In genomic region chr20:1282966-1283365, GRCh38 we compare ENCODE assay signal across 26 cellular contexts. TPM values are rescaled to one million over a fixed set of nuclear protein-coding genes. Genes with fewer than 3 reads are reported as not detected.
A peak's percentile ranks its signal among the peaks of the same experiment; 100 is the strongest.
DNase-seq lines count a peak whose midpoint lies in the region; ATAC-seq and TF ChIP-seq lines count a peak whose summit lies in the region.
"Had no signal": no experiment of that assay in that cellular context is flagged by ENCODE, and none has a peak within 500 bp of the region (broad histone marks: within the 10 kb centered on the region; RNA-seq: fewer than 3 reads in every experiment).

No MANE protein-coding gene starts in this region.

- H3K27me3 ChIP-seq in upper lobe of left lung, result no peaks in the 10 kb centered on the region
- H3K27me3 ChIP-seq: SJCRH30 had no signal

- DNase-seq in activated T-cell treated with anti-CD3 and anti-CD28 coated beads, Interleukin-2, amount 50 U/mL, for 24 hours, result peak; percentile 25
- DNase-seq in activated T-cell treated with anti-CD3 and anti-CD28 coated beads, Interleukin-2, amount 50 U/mL, for 72 hours, result no peak
- no peak for DNase-seq in T-cell
- DNase-seq in left kidney (ENCODE audit: low read depth, low spot score), result peak; percentile 13
- DNase-seq in osteocyte (ENCODE audit: extremely low spot score, unreplicated experiment), result peak; percentile 51
- no peak for DNase-seq in upper lobe of left lung
- DNase-seq in sciatic nerve (ENCODE audit: low spot score), result no peak
- DNase-seq: HFFc6, Karpas-422, NCI-H1092, NCI-H1417 treated with DMSO at 0.1 percent for 48 hours, NCI-H1694 treated with DMSO at 0.1 percent for 48 hours, NCI-H2081, NCI-H2227 treated with DMSO at 0.1 percent for 48 hours, NCI-H526 treated with DMSO at 0.1 percent for 48 hours, PC-9, SJCRH30 had no signal

- H3K4me3 Mint-ChIP-seq in activated T-cell treated with anti-CD3 and anti-CD28 coated beads, Interleukin-2, amount 50 U/mL, for 24 hours, result no peak overlapping the region
- no peak overlapping the region for H3K4me3 Mint-ChIP-seq in activated T-cell treated with anti-CD3 and anti-CD28 coated beads, Interleukin-2, amount 50 U/mL, for 72 hours
- H3K4me3 Mint-ChIP-seq in T-cell (peak overlapping the region in 1 of 3 donors; percentile 77), osteocyte (ENCODE audit: unreplicated experiment) (no peak overlapping the region)
- H3K4me3 Mint-ChIP-seq: B cell, CD14-positive monocyte, GM23338, HFFc6 had no signal

- TF ChIP-seq POLR2A in upper lobe of left lung (IDR thresholded peaks at IDR 0.05), result no peak

- TF ChIP-seq EP300 in upper lobe of left lung (IDR thresholded peaks at IDR 0.05), result no peak

- ATAC-seq in activated T-cell treated with anti-CD3 and anti-CD28 coated beads, Interleukin-2, amount 50 U/mL, for 72 hours (replicated peaks in 1 of 2), result no peak
- no peak for ATAC-seq in T-cell (replicated peaks in 1 of 4)
- ATAC-seq in upper lobe of left lung (ENCODE audit: low FRiP score in 2 of 2), result no peak
- ATAC-seq in GM21723 (IDR thresholded peaks at IDR 0.05; ENCODE audit: unreplicated experiment), result no peak
- no peak for ATAC-seq in sciatic nerve
- ATAC-seq: GM23338, Right ventricle myocardium inferior had no signal

- H3K9me3 Mint-ChIP-seq in activated T-cell treated with anti-CD3 and anti-CD28 coated beads, Interleukin-2, amount 50 U/mL, for 24 hours, result no peaks in the 10 kb centered on the region
- no peaks in the 10 kb centered on the region for H3K9me3 Mint-ChIP-seq in activated T-cell treated with anti-CD3 and anti-CD28 coated beads, Interleukin-2, amount 50 U/mL, for 72 hours
- H3K9me3 Mint-ChIP-seq in T-cell, result no peaks in the 10 kb centered on the region
- H3K9me3 Mint-ChIP-seq in osteocyte (ENCODE audit: unreplicated experiment), result no peaks in the 10 kb centered on the region
- H3K9me3 Mint-ChIP-seq: GM23338, HFFc6 had no signal

- TF ChIP-seq CTCF in osteocyte (IDR thresholded peaks at IDR 0.05) (no peak), upper lobe of left lung (IDR thresholded peaks at IDR 0.05) (no peak)

- intact Hi-C loops in sciatic nerve (cut with DNase I), result no loop called here

- POLR2A ChIA-PET in T-cell (lab: Charles Lee), result interaction anchor here (0.5 to 0.6 kb wide), 2 partner anchors 16 to 43 kb away, joined by 3 read pairs; no protein-coding TSS in a partner anchor

- H3K4me1 ChIP-seq in upper lobe of left lung, result peaks cover 0 to 15% (median 5%) of the 10 kb centered on the region in 4 donors
- H3K4me1 ChIP-seq: HAP-1, SJCRH30 had no signal

- no peak overlapping the region for H3K4me3 ChIP-seq in upper lobe of left lung
- H3K4me3 ChIP-seq: GM23338, HAP-1, PC-9, SJCRH30 had no signal

- H3K27ac ChIP-seq in upper lobe of left lung, result no peak overlapping the region
- H3K27ac ChIP-seq: 22Rv1, HL-60, PC-9, SJCRH30 had no signal

- H3K27me3 Mint-ChIP-seq in activated T-cell treated with anti-CD3 and anti-CD28 coated beads, Interleukin-2, amount 50 U/mL, for 24 hours, result no peaks in the 10 kb centered on the region
- no peaks in the 10 kb centered on the region for H3K27me3 Mint-ChIP-seq in activated T-cell treated with anti-CD3 and anti-CD28 coated beads, Interleukin-2, amount 50 U/mL, for 72 hours (ENCODE audit: low read depth)
- H3K27me3 Mint-ChIP-seq in T-cell (no peaks in the 10 kb centered on the region), osteocyte (ENCODE audit: unreplicated experiment) (no peaks in the 10 kb centered on the region)

- no peaks in the 10 kb centered on the region for H3K9me3 ChIP-seq in upper lobe of left lung
- H3K9me3 ChIP-seq: HAP-1, SJCRH30 had no signal

- no peaks in the 10 kb centered on the region for H3K36me3 Mint-ChIP-seq in activated T-cell treated with anti-CD3 and anti-CD28 coated beads, Interleukin-2, amount 50 U/mL, for 24 hours (ENCODE audit: low read depth)
- H3K36me3 Mint-ChIP-seq in activated T-cell treated with anti-CD3 and anti-CD28 coated beads, Interleukin-2, amount 50 U/mL, for 72 hours (ENCODE audit: insufficient read depth in 2 of 2), result no peaks in the 10 kb centered on the region
- H3K36me3 Mint-ChIP-seq in T-cell (peaks cover 11% of the 10 kb centered on the region), osteocyte (ENCODE audit: unreplicated experiment) (no peaks in the 10 kb centered on the region)
- H3K36me3 Mint-ChIP-seq: CD14-positive monocyte had no signal

- no peaks in the 10 kb centered on the region for H3K36me3 ChIP-seq in upper lobe of left lung
- H3K36me3 ChIP-seq: HAP-1, SJCRH30 had no signal

- peaks cover 61% of the 10 kb centered on the region for H3K4me1 Mint-ChIP-seq in activated T-cell treated with anti-CD3 and anti-CD28 coated beads, Interleukin-2, amount 50 U/mL, for 24 hours (ENCODE audit: low read depth)
- H3K4me1 Mint-ChIP-seq in activated T-cell treated with anti-CD3 and anti-CD28 coated beads, Interleukin-2, amount 50 U/mL, for 72 hours (ENCODE audit: low read depth), result peaks cover 58% of the 10 kb centered on the region
- H3K4me1 Mint-ChIP-seq in T-cell (peaks cover 74 to 77% (median 75%) of the 10 kb centered on the region in 3 donors), osteocyte (ENCODE audit: unreplicated experiment) (peaks cover 2% of the 10 kb centered on the region)
- H3K4me1 Mint-ChIP-seq: CD14-positive monocyte, GM23338 had no signal

- WGBS in upper lobe of left lung, 2 donors, result 69 to 88% methylated on average over 2 to 3 of the region's 3 CpGs

- CTCF ChIA-PET in T-cell (lab: Charles Lee), result interaction anchor here (1.0 to 1.3 kb wide), 2 partner anchors 9 to 106 kb away, joined by 3 to 4 read pairs; no protein-coding TSS in a partner anchor

- H3K27ac Mint-ChIP-seq in activated T-cell treated with anti-CD3 and anti-CD28 coated beads, Interleukin-2, amount 50 U/mL, for 24 hours, result no peak overlapping the region
- no peak overlapping the region for H3K27ac Mint-ChIP-seq in activated T-cell treated with anti-CD3 and anti-CD28 coated beads, Interleukin-2, amount 50 U/mL, for 72 hours
- H3K27ac Mint-ChIP-seq in T-cell, result peak overlapping the region; percentile 47 to 53
- no peak overlapping the region for H3K27ac Mint-ChIP-seq in osteocyte (ENCODE audit: unreplicated experiment)
- H3K27ac Mint-ChIP-seq: B cell, CD14-positive monocyte, GM23338, HFFc6 had no signal

RNA-seq across cellular contexts. Expression of gene SNPH, which starts 16.9 kb away (rescaled TPM):
- 1 to 10 TPM; 7.1 to 7.8 TPM for total RNA-seq in activated T-cell treated with anti-CD3 and anti-CD28 coated beads, Interleukin-2, amount 50 U/mL, for 72 hours
- total RNA-seq in T-cell (10 to 100 TPM; 12.9 to 29.8 (median 23.4) TPM), osteocyte (8.0 and 8.9 TPM in 2 replicates), upper lobe of left lung (10 to 100 TPM in 1 of 6 donors, 1 to 10 TPM in 5; 1.0 to 17.3 (median 2.4) TPM), sciatic nerve (4.9 TPM)

RNA-seq across cellular contexts. Expression of gene SDCBP2, which starts 46.0 kb away (rescaled TPM):
- 10 to 100 TPM; 11.0 to 11.5 TPM for total RNA-seq in activated T-cell treated with anti-CD3 and anti-CD28 coated beads, Interleukin-2, amount 50 U/mL, for 72 hours
- 1 to 10 TPM; 1.1 to 2.4 (median 2.2) TPM for total RNA-seq in T-cell
- 0.97 and 1.6 TPM in 2 replicates for total RNA-seq in osteocyte
- 10 to 100 TPM in 5 of 6 donors, 1 to 10 TPM in 1; 6.3 to 34.0 (median 15.9) TPM for total RNA-seq in upper lobe of left lung
- 5.9 TPM for total RNA-seq in sciatic nerve

RNA-seq across cellular contexts. Expression of gene RAD21L1, which starts 57.1 kb away (rescaled TPM):
- 1 to 10 TPM in 1 of 2 donors, under 1 TPM in 1; 0.21 to 1.2 TPM for total RNA-seq in activated T-cell treated with anti-CD3 and anti-CD28 coated beads, Interleukin-2, amount 50 U/mL, for 72 hours
- total RNA-seq in T-cell, result 1 to 10 TPM in 1 of 5 donors, under 1 TPM in 2, not detected in 2; 0.73 to 1.6 (median 0.88) TPM
- not detected in 2 replicates for total RNA-seq in osteocyte
- total RNA-seq in upper lobe of left lung, result not detected
- total RNA-seq in sciatic nerve, result not detected
- total RNA-seq: B cell, HT-29, PC-9, Right ventricle myocardium inferior, SJCRH30 had no signal

Comparison
In these comparisons a context has a peak if more than half of its experiments do, and no peak if none do; other contexts are left out.
1. DNase-seq: peak in activated T-cell treated with anti-CD3 and anti-CD28 coated beads, Interleukin-2, amount 50 U/mL, for 24 hours (single experiment), left kidney (single experiment) and osteocyte (single experiment); none in activated T-cell treated with anti-CD3 and anti-CD28 coated beads, Interleukin-2, amount 50 U/mL, for 72 hours (0 of 2), T-cell (0 of 34), upper lobe of left lung (0 of 2) and sciatic nerve (single experiment).
2. H3K27ac Mint-ChIP-seq: peak in T-cell (2 of 2); none in activated T-cell treated with anti-CD3 and anti-CD28 coated beads, Interleukin-2, amount 50 U/mL, for 24 hours (single experiment), activated T-cell treated with anti-CD3 and anti-CD28 coated beads, Interleukin-2, amount 50 U/mL, for 72 hours (single experiment) and osteocyte (single experiment).